In the genomic region with DNA sequence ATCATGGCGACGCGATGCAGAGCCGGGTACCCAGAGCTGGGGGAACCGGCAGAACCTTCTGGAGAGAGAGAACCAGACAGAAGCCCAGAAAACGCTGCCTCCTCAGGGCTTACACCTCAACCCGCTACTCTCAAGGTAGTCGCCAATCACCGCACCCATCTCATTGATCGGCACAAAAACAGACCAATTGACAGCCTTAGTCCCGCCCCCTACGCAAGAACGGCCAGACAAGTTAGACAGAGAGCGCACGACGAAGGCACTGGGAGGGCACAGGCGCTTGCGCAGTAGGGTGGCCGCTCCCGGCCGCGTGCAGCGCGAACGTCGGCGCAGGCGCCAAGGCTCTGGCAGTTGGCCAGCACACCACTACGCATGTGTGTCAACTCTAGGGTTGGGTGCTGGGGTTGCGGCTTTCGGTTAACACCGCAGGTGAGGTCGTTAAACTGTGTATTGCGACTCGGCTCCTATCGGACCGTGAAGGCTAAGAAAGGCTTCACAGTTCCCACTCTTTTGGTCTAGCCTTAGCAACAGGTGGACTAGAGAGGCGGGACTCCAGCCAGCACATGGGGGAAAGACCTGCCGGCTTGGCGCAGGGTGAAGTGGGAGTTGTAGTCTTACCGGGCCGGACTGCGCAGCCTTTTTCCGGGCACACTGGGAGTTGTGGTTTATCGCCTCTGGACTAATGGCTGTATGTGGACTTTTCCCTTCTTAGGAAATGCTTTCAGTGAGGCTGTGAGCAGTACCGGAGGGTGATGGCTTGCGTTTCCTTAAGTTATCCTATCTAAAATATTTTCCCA, we compare ENCODE assay signal across 8 cellular contexts. TPM values are rescaled to one million over a fixed set of nuclear protein-coding genes. Genes with fewer than 3 reads are reported as not detected.
DNase-seq lines count a peak whose midpoint lies in the region; ATAC-seq and TF ChIP-seq lines count a peak whose summit lies in the region.

CCT3 (minus strand) TSS at position 113 of the 794 bp plus-strand sequence; CDS start at position 5, 108 bp downstream.
TSACC (plus strand) TSS at position 347 of the 794 bp plus-strand sequence. CDS start 1,232 bp downstream, outside the sequence.

- DNase-seq in DMS114 treated with DMSO at 0.1 percent for 48 hours (lab: John Stamatoyannopoulos, UW; ENCODE audit: unreplicated experiment): peak; percentile 100
- peak; percentile 100 for DNase-seq in IMR-90
- DNase-seq in OCI-LY7 (ENCODE audit: low spot score): peak; percentile 99
- peak; percentile 99 for DNase-seq in activated T-cell treated with anti-CD3 and anti-CD28 coated beads for 4 hours
- peak; percentile 99 for DNase-seq in epithelial cell of prostate (ENCODE audit: low read depth, low spot score)
- peak; percentile 98 for DNase-seq in stimulated activated CD8-positive, alpha-beta memory T cell treated with anti-CD3 and anti-CD28 coated beads, Interleukin-2, amount 100 ng/mL, for 48 hours (ENCODE audit: low read depth in 2 of 2)

- peak within 1 kb of the TSS; percentile 38; the same call in 1 of the 2 replicates for H3K18ac ChIP-seq in IMR-90 (ENCODE audit: low read depth, low read length)

- H3K9me3 ChIP-seq in IMR-90 (ENCODE audit: control insufficient read depth, insufficient read depth, low read length) (no peaks in the 10 kb centered on the region), OCI-LY7 (ENCODE audit: low read length) (no peaks in the 10 kb centered on the region), mononuclear cell (ENCODE audit: low read depth, low read length) (no peaks in the 10 kb centered on the region)

- peak within 1 kb of the TSS; percentile 78; the same call in 1 of the 2 replicates for H2AK5ac ChIP-seq in IMR-90 (ENCODE audit: low read depth, low read length)

- WGBS in IMR-90 (ENCODE audit: extremely low coverage in 2 of 2, insufficient read length in 1 of 2), 2 experiments: 0% methylated on average over 30 of the region's 47 CpGs; no CpG with 5 or more reads in 1 of the 2 experiments

- POLR2A ChIA-PET in IMR-90 (lab: Charles Lee; ENCODE audit: unreplicated experiment): interaction anchor here (0.6 kb wide), 1 partner anchor 9 kb away, joined by 4 read pairs; no protein-coding TSS in a partner anchor
- POLR2A ChIA-PET in OCI-LY7 (lab: Charles Lee): interaction anchor here (0.7 to 1.0 kb wide), 3 partner anchors 188 to 836 kb away, joined by 3 read pairs; no protein-coding TSS in a partner anchor

- TF ChIP-seq RAD21 in IMR-90 (IDR thresholded peaks at IDR 0.05; ENCODE audit: low read length): no peak

- peak within 1 kb of the TSS; percentile 80 for H3K9ac ChIP-seq in IMR-90 (ENCODE audit: low read depth, low read length)

- peak within 1 kb of the TSS; percentile 96 for H3K4ac ChIP-seq in IMR-90 (ENCODE audit: low read depth, low read length)

- H2AFZ ChIP-seq in IMR-90 (replicated peaks; ENCODE audit: low read length, poor library complexity): peak within 1 kb of the TSS; percentile 96
- H2AFZ ChIP-seq in OCI-LY7 (ENCODE audit: low read length): peak within 1 kb of the TSS; percentile 62

- BruUV-seq in IMR-90 (replicated peaks; lab: Mats Ljungman, UMichigan) (no TSS peak), OCI-LY7 (replicated peaks; lab: Mats Ljungman, UMichigan) (no TSS peak)

- peak within 1 kb of the TSS; percentile 98 for H2AK9ac ChIP-seq in IMR-90 (replicated peaks; ENCODE audit: low read depth, low read length, poor library complexity)

- H3K14ac ChIP-seq in IMR-90 (replicated peaks; ENCODE audit: low read depth, low read length): peak within 1 kb of the TSS; percentile 96

- H2BK15ac ChIP-seq in IMR-90 (ENCODE audit: low read depth, low read length): peak within 1 kb of the TSS; percentile 99; the same call in 2 of the 3 replicates

- H2BK120ac ChIP-seq in IMR-90 (ENCODE audit: low read depth, low read length): peak within 1 kb of the TSS; percentile 97

- peak within 1 kb of the TSS; percentile 52 for H4K5ac ChIP-seq in IMR-90 (ENCODE audit: low read depth, low read length)

- peak within 1 kb of the TSS; percentile 94 for H3K4me2 ChIP-seq in IMR-90 (ENCODE audit: low read depth, low read length)
- peak within 1 kb of the TSS; percentile 92 for H3K4me2 ChIP-seq in OCI-LY7 (ENCODE audit: low read length)

- TF ChIP-seq POLR2A in IMR-90 (IDR thresholded peaks at IDR 0.05; ENCODE audit: low read depth, low read length): peak; percentile 60; the same call in 1 of the 2 replicates

- H2BK20ac ChIP-seq in IMR-90 (ENCODE audit: low read depth, low read length): peak within 1 kb of the TSS; percentile 97

- peaks cover 13% of the 10 kb centered on the region for H4K20me1 ChIP-seq in IMR-90 (ENCODE audit: insufficient read depth, low read length)
- H4K20me1 ChIP-seq in OCI-LY7 (ENCODE audit: insufficient read depth, low read length): peaks cover 23% of the 10 kb centered on the region

- H3K9me2 ChIP-seq in OCI-LY7 (ENCODE audit: insufficient read depth, low read length): no peaks in the 10 kb centered on the region

- peaks cover 48% of the 10 kb centered on the region for H3K79me2 ChIP-seq in OCI-LY7 (ENCODE audit: insufficient read depth, low read depth, low read length)

- intact Hi-C loops in IMR-90 (cut with micrococcal nuclease): no loop called here
- intact Hi-C loops in OCI-LY7 (cut with micrococcal nuclease; ENCODE audit: unreplicated experiment): loop anchor here (5.0 kb wide), 2 partner anchors 154 to 186 kb away; partner anchors contain the start of gene SEMA4A

- H3K9me1 ChIP-seq in IMR-90 (ENCODE audit: insufficient read depth, low read length): no peaks in the 10 kb centered on the region; the same call in 1 of the 2 replicates

- TF ChIP-seq CTCF in IMR-90 (conservative IDR thresholded peaks at IDR 0.05; ENCODE audit: low read depth, low read length) (no peak), OCI-LY7 (conservative IDR thresholded peaks at IDR 0.05; ENCODE audit: low read length) (no peak)

- H3K27ac ChIP-seq in IMR-90 (ENCODE audit: insufficient read depth, low read length): peak within 1 kb of the TSS; percentile 76
- peak within 1 kb of the TSS; percentile 83 for H3K27ac ChIP-seq in OCI-LY7 (ENCODE audit: low read depth, low read length, poor library complexity, severe bottlenecking)
- peak within 1 kb of the TSS; percentile 76 for H3K27ac ChIP-seq in epithelial cell of prostate

- H3K36me3 ChIP-seq in IMR-90 (ENCODE audit: control insufficient read depth, insufficient read depth, low read length): peaks cover 13% of the 10 kb centered on the region
- H3K36me3 ChIP-seq in OCI-LY7 (ENCODE audit: insufficient read depth, low read length): peaks cover 45% of the 10 kb centered on the region

- H3K4me1 ChIP-seq in IMR-90 (ENCODE audit: control insufficient read depth, insufficient read depth, low read length) (no peaks in the 10 kb centered on the region; the same call in 1 of the 2 replicates), OCI-LY7 (ENCODE audit: insufficient read depth, low read length, poor library complexity, severe bottlenecking) (peaks cover 26% of the 10 kb centered on the region), mononuclear cell (ENCODE audit: insufficient read depth, low read length) (peaks cover 17% of the 10 kb centered on the region)

- peak within 1 kb of the TSS; percentile 93 for H3K56ac ChIP-seq in IMR-90 (ENCODE audit: extremely low read depth, insufficient read depth, low read length)

- dilution Hi-C loops in IMR-90 (cut with HindIII; ENCODE audit: low sequenced_read_pairs, unreplicated experiment): no loop called here

- in situ Hi-C loops in IMR-90 (cut with MboI; ENCODE audit: low sequenced_read_pairs): no loop called here

- peak within 1 kb of the TSS; percentile 83 to 99 for H4K8ac ChIP-seq in IMR-90 (ENCODE audit: low read depth in 2 of 2, low read length in 2 of 2)

- H3K4me3 ChIP-seq in IMR-90 (ENCODE audit: insufficient read depth, low read depth, low read length): peak within 1 kb of the TSS; percentile 59
- H3K4me3 ChIP-seq in OCI-LY7 (ENCODE audit: low read depth, low read length, poor library complexity, severe bottlenecking): peak within 1 kb of the TSS; percentile 98
- peak within 1 kb of the TSS; percentile 82 for H3K4me3 ChIP-seq in mononuclear cell (ENCODE audit: low read length)

- H3K27me3 ChIP-seq in IMR-90 (ENCODE audit: control insufficient read depth, insufficient read depth, low read length) (peaks cover 3% of the 10 kb centered on the region), mononuclear cell (ENCODE audit: insufficient read depth, low read length) (no peaks in the 10 kb centered on the region)

- H4K91ac ChIP-seq in IMR-90 (ENCODE audit: insufficient read depth, low read depth, low read length): peak within 1 kb of the TSS; percentile 99

- ATAC-seq in GM21529 (IDR thresholded peaks at IDR 0.05; ENCODE audit: unreplicated experiment) (peak; percentile 91), IMR-90 (ENCODE audit: low read depth) (peak; percentile 97)

- peak within 1 kb of the TSS; percentile 84 for H2BK5ac ChIP-seq in IMR-90 (ENCODE audit: low read depth, low read length, poor library complexity, severe bottlenecking)

- CTCF ChIA-PET in IMR-90 (lab: Yijun Ruan, JAX): no interaction called here
- CTCF ChIA-PET in OCI-LY7 (lab: Charles Lee; ENCODE audit: unreplicated experiment): interaction anchor here (0.7 kb wide), 1 partner anchor 106 kb away, joined by 3 read pairs; no protein-coding TSS in a partner anchor

- peaks cover 9 to 42% of the 10 kb centered on the region in 2 experiments; a peak in 3 of 4 replicates for H3K79me1 ChIP-seq in IMR-90 (ENCODE audit: low read depth in 1 of 2, low read length in 2 of 2)

- peak within 1 kb of the TSS; percentile 96 for H3K23ac ChIP-seq in IMR-90 (ENCODE audit: low read depth, low read length)

TF ChIP-seq in IMR-90, 13 proteins besides CTCF, POLR2A, EP300 and RAD21 (continues in another document):
- no peak; the same call in 1 of the 2 replicates for TF ChIP-seq BHLHE40 (IDR thresholded peaks at IDR 0.05; ENCODE audit: low read depth, low read length)
- TF ChIP-seq MAFK (IDR thresholded peaks at IDR 0.05; ENCODE audit: low read depth, low read length): no peak
- peak; percentile 18; the same call in 1 of the 2 replicates for TF ChIP-seq FOS (IDR thresholded peaks at IDR 0.05; ENCODE audit: low read depth, low read length)
- no peak for TF ChIP-seq CHD1 (IDR thresholded peaks at IDR 0.05; ENCODE audit: low read depth, low read length)
- TF ChIP-seq MXI1 (IDR thresholded peaks at IDR 0.05; ENCODE audit: borderline replicate concordance, low read depth, low read length): peak; percentile 94

RNA-seq across cellular contexts. Expression of gene CCT3, which starts in this region (rescaled TPM):
- total RNA-seq in IMR-90 (2012; rRNA removed) (595 and 637 TPM in 2 replicates), OCI-LY7 (2022) (321 and 387 TPM in 2 replicates), mononuclear cell (119 TPM)
- 293 and 313 TPM in 2 replicates for polyA plus RNA-seq in IMR-90 (2012; rRNA removed)
- 159 and 216 TPM in 2 replicates for polyA plus RNA-seq in IMR-90 (2012; cell fraction: cytosol; rRNA removed)
- 89.8 and 167 TPM in 2 replicates for polyA plus RNA-seq in IMR-90 (2012; cell fraction: nucleus; rRNA removed; ENCODE audit: low replicate concordance)
- total RNA-seq in OCI-LY7 (2014; rRNA removed; shearing (Covaris generic)): 385 and 407 TPM in 2 replicates

RNA-seq across cellular contexts. Expression of gene TSACC, which starts in this region (rescaled TPM):
- total RNA-seq in IMR-90 (2012; rRNA removed) (not detected in 2 replicates), OCI-LY7 (2022) (1.9 and 2.0 TPM in 2 replicates), mononuclear cell (not detected)
- 0.75 and 0.79 TPM in 2 replicates for polyA plus RNA-seq in IMR-90 (2012; rRNA removed)
- 1.5 TPM in 1 of 2 replicates, not detected in the other for polyA plus RNA-seq in IMR-90 (2012; cell fraction: cytosol; rRNA removed)
- not detected in 2 replicates for polyA plus RNA-seq in IMR-90 (2012; cell fraction: nucleus; rRNA removed; ENCODE audit: low replicate concordance)
- 2.3 TPM in 1 of 2 replicates, not detected in the other for total RNA-seq in OCI-LY7 (2014; rRNA removed; shearing (Covaris generic))

Comparison
In these comparisons a context has a peak if more than half of its experiments do, and no peak if none do; other contexts are left out.
1. Peak in every context shown above with its lines: DNase-seq, ATAC-seq, H3K4me3 ChIP-seq and H3K27ac ChIP-seq.